In genomic region chr9:35079426-35080341, GRCh38 we compare ENCODE assay signal across 1 cellular context.
TF ChIP-seq lines count a peak whose summit lies in the region.

FANCG (minus strand) TSS chr9:35079942; CDS start chr9:35079524, 418 bp downstream.

TF ChIP-seq in HepG2, 621 proteins besides CTCF, POLR2A, EP300 and RAD21 (continued from another document and continues in another):
- TF ChIP-seq HNF1B (CRISPR knock-in tag; IDR thresholded peaks at IDR 0.05) = peak; percentile 81
- no peak for TF ChIP-seq MLX (CRISPR knock-in tag; IDR thresholded peaks at IDR 0.05)
- TF ChIP-seq TEAD2 (CRISPR knock-in tag; IDR thresholded peaks at IDR 0.05) = no peak
- TF ChIP-seq TRIM24 (CRISPR knock-in tag; IDR thresholded peaks at IDR 0.05) = no peak
- no peak for TF ChIP-seq RFX3 (CRISPR knock-in tag; IDR thresholded peaks at IDR 0.05)
- TF ChIP-seq ZNF432 (CRISPR knock-in tag; IDR thresholded peaks at IDR 0.05; ENCODE audit: borderline replicate concordance) = no peak
- no peak for TF ChIP-seq ZMYM2 (CRISPR knock-in tag; IDR thresholded peaks at IDR 0.05)
- TF ChIP-seq E2F5 (CRISPR knock-in tag; conservative IDR thresholded peaks at IDR 0.05) = peak; percentile 84
- no peak for TF ChIP-seq PCBP2 (optimal IDR thresholded peaks at IDR 0.05; ENCODE audit: low read depth, low read length, poor library complexity, severe bottlenecking)
- peak; percentile 88 for TF ChIP-seq AGO2 (optimal IDR thresholded peaks at IDR 0.05; ENCODE audit: low read depth, low read length)
- no peak for TF ChIP-seq KDM1A (CRISPR knock-in tag; IDR thresholded peaks at IDR 0.05)
- no peak for TF ChIP-seq ZNF503 (CRISPR knock-in tag; IDR thresholded peaks at IDR 0.05)
- TF ChIP-seq TFAP4 (IDR thresholded peaks at IDR 0.05; ENCODE audit: borderline replicate concordance, low read depth) = peak; percentile 22; the same call in 1 of the 2 replicates
- TF ChIP-seq ATF5 (CRISPR knock-in tag; IDR thresholded peaks at IDR 0.05; ENCODE audit: low read depth) = no peak
- no peak for TF ChIP-seq ATF7 (IDR thresholded peaks at IDR 0.05)
- no peak for TF ChIP-seq ATF7 (CRISPR knock-in tag; IDR thresholded peaks at IDR 0.05)
- TF ChIP-seq DRAP1 (CRISPR knock-in tag; IDR thresholded peaks at IDR 0.05) = peak; percentile 59; the same call in 1 of the 2 replicates
- TF ChIP-seq RBAK (CRISPR knock-in tag; IDR thresholded peaks at IDR 0.05) = no peak
- TF ChIP-seq TIGD3 (CRISPR knock-in tag; IDR thresholded peaks at IDR 0.05; ENCODE audit: borderline replicate concordance) = no peak; the same call in 1 of the 2 replicates
- 0 out of 2 replicates have a peak, but pooled peaks have one; percentile 29 for TF ChIP-seq ZNF777 (CRISPR knock-in tag; IDR thresholded peaks at IDR 0.05)
- TF ChIP-seq NFE2L2 (IDR thresholded peaks at IDR 0.05; ENCODE audit: low read length) = no peak
- peak; percentile 87 for TF ChIP-seq ZNF121 (CRISPR knock-in tag; IDR thresholded peaks at IDR 0.05)
- TF ChIP-seq ZNF253 (CRISPR knock-in tag; IDR thresholded peaks at IDR 0.05; ENCODE audit: borderline replicate concordance) = peak; percentile 48; the same call in 1 of the 2 replicates
- TF ChIP-seq ZNF879 (CRISPR knock-in tag; IDR thresholded peaks at IDR 0.05) = no peak; the same call in 1 of the 2 replicates
- 0 out of 2 replicates have a peak, but pooled peaks have one; percentile 23 for TF ChIP-seq ZSCAN12 (CRISPR knock-in tag; IDR thresholded peaks at IDR 0.05)
- no peak for TF ChIP-seq ZBTB38 (CRISPR knock-in tag; IDR thresholded peaks at IDR 0.05)
- no peak for TF ChIP-seq MYNN (CRISPR knock-in tag; IDR thresholded peaks at IDR 0.05; ENCODE audit: low read depth)
- TF ChIP-seq FOXO4 (CRISPR knock-in tag; conservative IDR thresholded peaks at IDR 0.05) = 0 out of 2 replicates have a peak, but pooled peaks have one; percentile 33
- peak; percentile 92 for TF ChIP-seq GABPB1 (CRISPR knock-in tag; IDR thresholded peaks at IDR 0.05)
- TF ChIP-seq KLF11 (CRISPR knock-in tag; IDR thresholded peaks at IDR 0.05) = peak; percentile 61; the same call in 1 of the 2 replicates
- no peak for TF ChIP-seq ZNF382 (CRISPR knock-in tag; IDR thresholded peaks at IDR 0.05; ENCODE audit: borderline replicate concordance)
- no peak for TF ChIP-seq CC2D1A (CRISPR knock-in tag; IDR thresholded peaks at IDR 0.05)
- no peak for TF ChIP-seq ZBTB4 (CRISPR knock-in tag; IDR thresholded peaks at IDR 0.05; ENCODE audit: borderline replicate concordance)
- no peak for TF ChIP-seq NFE2 (CRISPR knock-in tag; IDR thresholded peaks at IDR 0.05)
- peak; percentile 36; the same call in 1 of the 2 replicates for TF ChIP-seq HOXA5 (CRISPR knock-in tag; IDR thresholded peaks at IDR 0.05)
- TF ChIP-seq ETV6 (CRISPR knock-in tag; conservative IDR thresholded peaks at IDR 0.05) = peak; percentile 15; the same call in 1 of the 2 replicates
- peak; percentile 97 for TF ChIP-seq E2F1 (CRISPR knock-in tag; IDR thresholded peaks at IDR 0.05)
- no peak for TF ChIP-seq THAP8 (CRISPR knock-in tag; IDR thresholded peaks at IDR 0.05; ENCODE audit: borderline replicate concordance)
- TF ChIP-seq ZMYM3 (CRISPR knock-in tag; IDR thresholded peaks at IDR 0.05) = no peak
- no peak for TF ChIP-seq RORA (CRISPR knock-in tag; IDR thresholded peaks at IDR 0.05)
- peak; percentile 35 for TF ChIP-seq ZNF781 (CRISPR knock-in tag; IDR thresholded peaks at IDR 0.05; ENCODE audit: borderline replicate concordance, not compliant biosample characterization)
- TF ChIP-seq NRL (CRISPR knock-in tag; IDR thresholded peaks at IDR 0.05; ENCODE audit: borderline replicate concordance) = no peak; the same call in 1 of the 2 replicates
- no peak for TF ChIP-seq CENPBD1 (CRISPR knock-in tag; IDR thresholded peaks at IDR 0.05; ENCODE audit: borderline replicate concordance, low read depth)
- no peak for TF ChIP-seq DNMT1 (CRISPR knock-in tag; IDR thresholded peaks at IDR 0.05)
- TF ChIP-seq KMT2A (CRISPR knock-in tag; IDR thresholded peaks at IDR 0.05) = no peak
- TF ChIP-seq TBX2 (CRISPR knock-in tag; IDR thresholded peaks at IDR 0.05; ENCODE audit: borderline replicate concordance) = peak; percentile 67
- TF ChIP-seq BHLHE40 (IDR thresholded peaks at IDR 0.05; ENCODE audit: low read length) = no peak
- TF ChIP-seq FOXJ3 (CRISPR knock-in tag; IDR thresholded peaks at IDR 0.05; ENCODE audit: borderline replicate concordance) = no peak
- no peak for TF ChIP-seq TOE1 (CRISPR knock-in tag; IDR thresholded peaks at IDR 0.05)
- peak; percentile 67; the same call in 1 of the 2 replicates for TF ChIP-seq IKZF5 (CRISPR knock-in tag; IDR thresholded peaks at IDR 0.05)
- peak; percentile 93 for TF ChIP-seq KLF9 (CRISPR knock-in tag; IDR thresholded peaks at IDR 0.05; ENCODE audit: low read depth)
